ENCODE assay signal across 16 cellular contexts in the genomic region with DNA sequence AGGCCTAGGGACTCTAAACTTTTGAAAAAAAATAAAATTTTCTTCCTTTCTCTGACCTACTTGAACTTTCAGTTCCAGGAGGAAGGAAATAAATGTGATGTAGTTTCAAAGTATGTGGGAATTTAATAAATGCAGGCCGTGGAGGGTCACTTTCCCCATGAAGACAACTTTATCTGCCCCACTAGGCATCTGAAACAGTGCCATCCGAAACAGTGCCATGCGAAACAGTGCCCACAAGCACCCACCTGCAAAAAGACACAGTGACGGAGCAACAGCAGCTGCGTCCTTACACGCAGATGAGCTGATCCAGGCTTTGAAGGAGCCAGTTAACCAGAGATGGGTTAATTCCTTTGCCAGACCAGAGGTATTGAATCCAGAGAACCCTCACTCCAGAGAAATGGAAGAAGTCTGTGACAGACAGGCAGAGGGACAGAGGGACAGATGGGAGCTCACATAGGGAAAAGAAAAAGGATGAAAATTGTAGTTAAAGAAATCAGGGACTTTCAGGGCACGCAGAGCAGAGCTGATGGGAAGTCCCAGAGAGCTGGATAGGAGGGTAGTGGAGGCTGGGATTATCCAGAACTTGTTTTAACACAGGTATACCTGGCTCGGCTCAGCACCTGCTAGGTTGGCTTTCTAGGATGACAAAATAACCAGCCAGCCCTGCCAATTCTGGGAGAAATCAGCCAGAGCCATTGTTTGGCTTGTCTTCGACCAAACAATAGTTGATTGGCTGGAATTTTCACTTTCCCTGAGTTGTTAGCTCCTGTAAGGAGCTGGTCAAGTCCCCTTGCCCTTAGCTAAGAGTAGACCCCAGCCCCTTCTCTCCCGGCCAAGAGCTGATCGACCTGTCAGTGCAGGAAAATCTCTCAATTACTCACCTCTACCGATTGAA. TPM values are rescaled to one million over a fixed set of nuclear protein-coding genes. Genes with fewer than 3 reads are reported as not detected.
DNase-seq lines count a peak whose midpoint lies in the region; ATAC-seq and TF ChIP-seq lines count a peak whose summit lies in the region.
"Had no signal": no experiment of that assay in that cellular context is flagged by ENCODE, and none has a peak within 500 bp of the region (broad histone marks: within the 10 kb centered on the region; RNA-seq: fewer than 3 reads in every experiment).

No MANE protein-coding gene starts in this region.

- H3K36me3 Mint-ChIP-seq in mesothelial cell of epicardium (no peaks in the 10 kb centered on the region), T-helper 17 cell (ENCODE audit: low read depth) (no peaks in the 10 kb centered on the region)
- H3K36me3 Mint-ChIP-seq: CD8-positive, alpha-beta memory T cell had no signal

- no peaks in the 10 kb centered on the region for H3K9me3 Mint-ChIP-seq in mesothelial cell of epicardium

- H3K4me1 Mint-ChIP-seq in mesothelial cell of epicardium (peaks cover 27% of the 10 kb centered on the region), T-helper 17 cell (peaks cover 9% of the 10 kb centered on the region)

- DNase-seq in COR-L47 (lab: John Stamatoyannopoulos, UW) (peak; percentile 42), LNCaP clone FGC (ENCODE audit: low read depth) (peak; percentile 96), SK-N-MC (ENCODE audit: low read depth, low spot score) (no peak), mesothelial cell of epicardium (ENCODE audit: low spot score in 2 of 2, unreplicated experiment in 2 of 2) (no peak), T-helper 17 cell (no peak)
- DNase-seq: BE2C; CD8-positive, alpha-beta memory T cell; IMR-90; NCI-H1436 treated with DMSO at 0.1 percent for 48 hours; NCI-H510A; NCI-H82 had no signal

- H3K27me3 Mint-ChIP-seq in mesothelial cell of epicardium (ENCODE audit: low read depth), result peaks cover 96% of the 10 kb centered on the region
- H3K27me3 Mint-ChIP-seq in T-helper 17 cell, result peaks cover 85% of the 10 kb centered on the region

- H3K9me3 ChIP-seq in SK-N-MC (ENCODE audit: low read depth, low read length), result no peaks in the 10 kb centered on the region
- H3K9me3 ChIP-seq in T-helper 17 cell (ENCODE audit: control insufficient read depth, low read length, poor library complexity, severe bottlenecking), result no peaks in the 10 kb centered on the region
- H3K9me3 ChIP-seq: BE2C had no signal

- no peaks in the 10 kb centered on the region for H3K36me3 ChIP-seq in SK-N-MC (ENCODE audit: insufficient read depth, low read length)
- H3K36me3 ChIP-seq: BE2C had no signal

- peak overlapping the region; percentile 26; the same call in 1 of the 2 replicates for H3K27ac ChIP-seq in SK-N-MC

- H3K9ac ChIP-seq in SK-N-MC (ENCODE audit: insufficient read length), result no peak overlapping the region

- ATAC-seq in GM19397 (IDR thresholded peaks at IDR 0.05; ENCODE audit: unreplicated experiment), result no peak
- no peak for ATAC-seq in GM19328 (IDR thresholded peaks at IDR 0.05; ENCODE audit: unreplicated experiment)
- ATAC-seq in T-helper 17 cell, result no peak
- no peak for ATAC-seq in GM21447 (IDR thresholded peaks at IDR 0.05; ENCODE audit: unreplicated experiment)

- TF ChIP-seq CTCF in LNCaP clone FGC (IDR thresholded peaks at IDR 0.05; ENCODE audit: control insufficient read depth, extremely low read depth, insufficient read depth) (no peak), mesothelial cell of epicardium (IDR thresholded peaks at IDR 0.05; ENCODE audit: unreplicated experiment) (no peak)

- H3K27ac Mint-ChIP-seq in mesothelial cell of epicardium (peak overlapping the region; percentile 85), T-helper 17 cell (no peak overlapping the region)

- H3K4me3 ChIP-seq in LNCaP clone FGC (ENCODE audit: low read depth, low read length) (peak overlapping the region; percentile 56), SK-N-MC (no peak overlapping the region)

- H3K4me3 Mint-ChIP-seq in mesothelial cell of epicardium, result no peak overlapping the region
- no peak overlapping the region for H3K4me3 Mint-ChIP-seq in T-helper 17 cell

RNA-seq across cellular contexts. Expression of a gene that starts 17.1 kb away (rescaled TPM):
- total RNA-seq in mesothelial cell of epicardium, result 26.4 to 26.9 TPM (median 26.8 TPM) in 3 replicates
- total RNA-seq in T-helper 17 cell, result not detected
- total RNA-seq: CD8-positive, alpha-beta memory T cell; IMR-90; T-helper 1 cell treated with Interleukin-12 subunit alpha and Interleukin-12 subunit beta and Interleukin-4 antibody, amounts not matched to agents 30 ng/mL and 1 ng/mL, for 36 hours had no signal

RNA-seq across cellular contexts. Expression of a gene that starts 22.6 kb away (rescaled TPM):
- total RNA-seq in mesothelial cell of epicardium (7.3 to 8.5 TPM (median 7.9 TPM) in 3 replicates), T-helper 17 cell (not detected)
- total RNA-seq: CD8-positive, alpha-beta memory T cell; IMR-90; T-helper 1 cell treated with Interleukin-12 subunit alpha and Interleukin-12 subunit beta and Interleukin-4 antibody, amounts not matched to agents 30 ng/mL and 1 ng/mL, for 36 hours had no signal

RNA-seq across cellular contexts. Expression of a gene that starts 23.3 kb away (rescaled TPM):
- 14.0 to 16.8 TPM (median 15.2 TPM) in 3 replicates for total RNA-seq in mesothelial cell of epicardium
- total RNA-seq in T-helper 17 cell, result not detected
- total RNA-seq: CD8-positive, alpha-beta memory T cell; HT-29; IMR-90; T-helper 1 cell treated with Interleukin-12 subunit alpha and Interleukin-12 subunit beta and Interleukin-4 antibody, amounts not matched to agents 30 ng/mL and 1 ng/mL, for 36 hours had no signal

Comparison
In these comparisons a context has a peak if more than half of its experiments do, and no peak if none do; other contexts are left out.
1. DNase-seq: peak in COR-L47 (single experiment) and LNCaP clone FGC (single experiment); none in SK-N-MC (single experiment), mesothelial cell of epicardium (0 of 2) and T-helper 17 cell (0 of 3).
2. RNA of a gene that starts 17.1 kb away (total RNA-seq): 26.4 to 26.9 TPM in mesothelial cell of epicardium; not detected in T-helper 17 cell; every median in the first group is over 10 times any median in the second.
3. RNA of a gene that starts 23.3 kb away (total RNA-seq): 14.0 to 16.8 TPM in mesothelial cell of epicardium; not detected in T-helper 17 cell; every median in the first group is over 10 times any median in the second.